Comparison of ENCODE assay signal across 20 cellular contexts in the genomic region with DNA sequence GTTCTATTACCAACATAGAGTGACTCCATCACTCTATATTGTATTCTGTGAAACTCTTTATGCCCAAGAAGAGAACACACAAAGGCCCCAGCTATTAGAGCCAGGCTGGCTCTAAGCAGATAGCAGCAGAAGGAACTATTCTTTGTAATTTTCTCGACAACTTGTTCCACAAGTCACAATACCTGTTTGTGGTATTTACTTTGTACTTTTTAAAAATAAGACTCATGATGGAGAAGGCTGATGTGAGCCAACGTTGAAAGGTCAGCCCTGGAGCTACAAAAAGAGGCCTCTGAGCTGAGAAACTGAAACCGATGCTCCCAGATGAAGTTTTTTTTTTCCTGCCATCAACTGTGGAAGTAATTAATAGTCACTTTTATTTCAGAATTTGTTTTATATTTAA.
DNase-seq lines count a peak whose midpoint lies in the region; ATAC-seq and TF ChIP-seq lines count a peak whose summit lies in the region.
"Had no signal": no experiment of that assay in that cellular context is flagged by ENCODE, and none has a peak within 500 bp of the region (broad histone marks: within the 10 kb centered on the region; RNA-seq: fewer than 3 reads in every experiment).

No MANE protein-coding gene starts in this region.

- H3K27ac Mint-ChIP-seq in osteocyte (ENCODE audit: unreplicated experiment) = peak overlapping the region; percentile 98
- H3K27ac Mint-ChIP-seq in stimulated activated naive B cell treated with anti-CD40 and anti-IgM and Interleukin-4, amounts not matched to agents 10 μg/mL and 1 μg/mL and 100 μg/mL, for 72 hours = no peak overlapping the region
- H3K27ac Mint-ChIP-seq: activated naive CD8-positive, alpha-beta T cell treated with anti-CD3 and anti-CD28 coated beads, Interleukin-2, amount 50 U/mL, for 24 hours; activated T-helper 2 cell treated with anti-CD3 and anti-CD28 coated beads, Interferon-gamma antibody, Interleukin-2, Interleukin-4, amounts not matched to agents 10 μg/mL and 5 μg/mL and 100 μg/mL, durations not matched to agents 14 hours and 24 hours and 36 hours; CD4-positive, CD25-positive, alpha-beta regulatory T cell had no signal

- CTCF ChIA-PET in PC-3 (lab: Charles Lee) (no interaction called here), HEK293T (lab: Yijun Ruan, JAX) (no interaction called here)

- peaks cover under 1% of the 10 kb centered on the region for H3K36me3 Mint-ChIP-seq in osteocyte (ENCODE audit: unreplicated experiment)
- peaks cover 6 to 18% of the 10 kb centered on the region in 2 donors for H3K36me3 Mint-ChIP-seq in stimulated activated naive B cell treated with anti-CD40 and anti-IgM and Interleukin-4, amounts not matched to agents 10 μg/mL and 1 μg/mL and 100 μg/mL, for 72 hours
- H3K36me3 Mint-ChIP-seq: CD4-positive, CD25-positive, alpha-beta regulatory T cell had no signal

- intact Hi-C loops in PC-3 (cut with micrococcal nuclease) = no loop called here

- H3K36me3 ChIP-seq in GM23248 (ENCODE audit: low read depth) (no peaks in the 10 kb centered on the region), PC-3 (ENCODE audit: low read depth, low read length) (no peaks in the 10 kb centered on the region)
- H3K36me3 ChIP-seq: heart left ventricle, upper lobe of left lung had no signal

- WGBS in GM23248 (ENCODE audit: low coverage in 1 of 2, low lambda C conversion rate in 2 of 2, missing lambda C conversion rate in 2 of 2), 2 experiments = 29 to 36% methylated on average over 3 of the region's 3 CpGs

- H3K4me1 ChIP-seq in GM23248 (ENCODE audit: insufficient read depth) (peaks cover 37% of the 10 kb centered on the region), PC-3 (ENCODE audit: insufficient read depth, low read length) (no peaks in the 10 kb centered on the region)

- H3K4me3 Mint-ChIP-seq in osteocyte (ENCODE audit: unreplicated experiment) = no peak overlapping the region
- no peak overlapping the region for H3K4me3 Mint-ChIP-seq in stimulated activated naive B cell treated with anti-CD40 and anti-IgM and Interleukin-4, amounts not matched to agents 10 μg/mL and 1 μg/mL and 100 μg/mL, for 72 hours
- H3K4me3 Mint-ChIP-seq: activated naive CD8-positive, alpha-beta T cell treated with anti-CD3 and anti-CD28 coated beads, Interleukin-2, amount 50 U/mL, for 24 hours; stimulated activated memory B cell treated with anti-CD40 and anti-IgM and Interleukin-4, amounts not matched to agents 10 μg/mL and 1 μg/mL and 100 μg/mL, for 72 hours had no signal

- H3F3A ChIP-seq in GM23248 (ENCODE audit: insufficient read depth) (peaks cover 15% of the 10 kb centered on the region; the same call in 1 of the 2 replicates), PC-3 (ENCODE audit: low read length, unreplicated experiment) (no peaks in the 10 kb centered on the region)

- ATAC-seq in PC-3 (no peak), esophagus mucosa (peak; percentile 36), HG03432 (IDR thresholded peaks at IDR 0.05; ENCODE audit: unreplicated experiment) (no peak)
- no peak for ATAC-seq in stimulated activated naive B cell treated with anti-CD40 and anti-IgM and Interleukin-4, amounts not matched to agents 10 μg/mL and 1 μg/mL and 100 μg/mL, for 72 hours (replicated peaks)
- ATAC-seq: activated naive CD8-positive, alpha-beta T cell treated with anti-CD3 and anti-CD28 coated beads, Interleukin-2, amount 50 U/mL, for 24 hours; heart left ventricle; stimulated activated memory B cell treated with anti-CD40 and anti-IgM and Interleukin-4, amounts not matched to agents 10 μg/mL and 1 μg/mL and 100 μg/mL, for 72 hours had no signal

- H3K27me3 Mint-ChIP-seq in osteocyte (ENCODE audit: unreplicated experiment) = no peaks in the 10 kb centered on the region
- H3K27me3 Mint-ChIP-seq in stimulated activated naive B cell treated with anti-CD40 and anti-IgM and Interleukin-4, amounts not matched to agents 10 μg/mL and 1 μg/mL and 100 μg/mL, for 72 hours = no peaks in the 10 kb centered on the region
- H3K27me3 Mint-ChIP-seq: activated naive CD8-positive, alpha-beta T cell treated with anti-CD3 and anti-CD28 coated beads, Interleukin-2, amount 50 U/mL, for 24 hours; CD4-positive, CD25-positive, alpha-beta regulatory T cell; stimulated activated memory B cell treated with anti-CD40 and anti-IgM and Interleukin-4, amounts not matched to agents 10 μg/mL and 1 μg/mL and 100 μg/mL, for 72 hours had no signal

- H3K27me3 ChIP-seq in GM23248 (replicated peaks; ENCODE audit: insufficient read depth) (no peaks in the 10 kb centered on the region), PC-3 (ENCODE audit: low read length) (no peaks in the 10 kb centered on the region)
- H3K27me3 ChIP-seq: heart left ventricle, upper lobe of left lung had no signal

- H2AFZ ChIP-seq in GM23248 (peak overlapping the region; percentile 70), PC-3 (ENCODE audit: low read length) (no peak overlapping the region)

- POLR2A ChIA-PET in PC-3 (lab: Charles Lee; ENCODE audit: unreplicated experiment) = no interaction called here
- POLR2A ChIA-PET in HEK293T (lab: Yijun Ruan, JAX) = interaction anchor here (1.0 kb wide), 1 partner anchor 28 kb away, joined by 3 read pairs; no protein-coding TSS in a partner anchor

- TF ChIP-seq CTCF in PC-3 (conservative IDR thresholded peaks at IDR 0.05; ENCODE audit: low read depth, low read length) = no peak
- no peak for TF ChIP-seq CTCF in osteocyte (IDR thresholded peaks at IDR 0.05)

- H3K9ac ChIP-seq in GM23248 = peak overlapping the region; percentile 48
- H3K9ac ChIP-seq in PC-3 (ENCODE audit: low read length) = no peak overlapping the region; the same call in 1 of the 2 replicates

- H3K4me3 ChIP-seq in GM23248 (peak overlapping the region; percentile 41), PC-3 (ENCODE audit: low read length) (no peak overlapping the region)
- H3K4me3 ChIP-seq: heart left ventricle, SK-N-MC, upper lobe of left lung had no signal

- H3K9me2 ChIP-seq in GM23248 (ENCODE audit: insufficient read depth) = no peaks in the 10 kb centered on the region
- H3K9me2 ChIP-seq in PC-3 (replicated peaks; ENCODE audit: low read length) = no peaks in the 10 kb centered on the region

- H3K9me3 ChIP-seq in GM23248 (ENCODE audit: low read depth) (no peaks in the 10 kb centered on the region), PC-3 (ENCODE audit: low read length) (no peaks in the 10 kb centered on the region)
- H3K9me3 ChIP-seq: upper lobe of left lung had no signal

- in situ Hi-C loops in GM23248 (cut with MboI) = no loop called here

- H4K20me1 ChIP-seq in GM23248 (ENCODE audit: insufficient read depth) (no peaks in the 10 kb centered on the region), PC-3 (ENCODE audit: low read length) (no peaks in the 10 kb centered on the region)

- H3K9me3 Mint-ChIP-seq in osteocyte (ENCODE audit: unreplicated experiment) = peaks cover 2% of the 10 kb centered on the region
- peaks cover 2 to 3% of the 10 kb centered on the region in 2 donors for H3K9me3 Mint-ChIP-seq in stimulated activated naive B cell treated with anti-CD40 and anti-IgM and Interleukin-4, amounts not matched to agents 10 μg/mL and 1 μg/mL and 100 μg/mL, for 72 hours

- H3K4me2 ChIP-seq in GM23248 (ENCODE audit: unreplicated experiment) (peak overlapping the region; percentile 65), PC-3 (ENCODE audit: low read length) (peak overlapping the region; percentile 16; the same call in 1 of the 2 replicates)

- H3K79me2 ChIP-seq in GM23248 (ENCODE audit: insufficient read depth) (peaks cover 29% of the 10 kb centered on the region), PC-3 (ENCODE audit: low read length) (no peaks in the 10 kb centered on the region)

- peaks cover 36% of the 10 kb centered on the region for H3K4me1 Mint-ChIP-seq in osteocyte (ENCODE audit: unreplicated experiment)
- peaks cover 30 to 39% of the 10 kb centered on the region in 2 donors for H3K4me1 Mint-ChIP-seq in stimulated activated naive B cell treated with anti-CD40 and anti-IgM and Interleukin-4, amounts not matched to agents 10 μg/mL and 1 μg/mL and 100 μg/mL, for 72 hours

- BruUV-seq in PC-3 (replicated peaks; lab: Mats Ljungman, UMichigan) = no TSS peak

- H3K27ac ChIP-seq in GM23248 (peak overlapping the region; percentile 39), PC-3 (ENCODE audit: low read length) (peak overlapping the region; percentile 66)
- H3K27ac ChIP-seq: SK-N-MC, upper lobe of left lung had no signal

- DNase-seq in GM23248 (peak; percentile 23), PC-3 (peak; percentile 19), osteocyte (ENCODE audit: extremely low spot score, unreplicated experiment) (no peak), HEK293T (ENCODE audit: extremely low spot score) (no peak), NCI-H524 treated with DMSO at 0.1 percent for 48 hours (lab: John Stamatoyannopoulos, UW) (no peak)
- DNase-seq in stimulated activated naive B cell treated with anti-CD40 and anti-IgM and Interleukin-4, amounts not matched to agents 10 μg/mL and 1 μg/mL and 100 μg/mL, for 72 hours = no peak
- DNase-seq: activated CD4-positive, alpha-beta T cell treated with anti-CD3 and anti-CD28 coated beads for 1 hour; activated naive CD8-positive, alpha-beta T cell treated with anti-CD3 and anti-CD28 coated beads, Interleukin-2, amount 50 U/mL, for 24 hours; CD4-positive, CD25-positive, alpha-beta regulatory T cell; effector CD4-positive, alpha-beta T cell; heart left ventricle; islet precursor cell; mesendoderm; NCI-H748 treated with DMSO at 0.1 percent for 48 hours; upper lobe of left lung had no signal

TF ChIP-seq in HEK293T, 16 proteins besides CTCF, POLR2A, EP300 and RAD21 (continues in another document):
- TF ChIP-seq FOXM1 (IDR thresholded peaks at IDR 0.05; ENCODE audit: borderline replicate concordance) = no peak
- TF ChIP-seq BHLHE40 (IDR thresholded peaks at IDR 0.05; ENCODE audit: borderline replicate concordance) = no peak
- TF ChIP-seq CTBP1 (IDR thresholded peaks at IDR 0.05; ENCODE audit: borderline replicate concordance) = no peak
- no peak for TF ChIP-seq TARDBP (IDR thresholded peaks at IDR 0.05)
- TF ChIP-seq FOXA1 (IDR thresholded peaks at IDR 0.05) = no peak
- TF ChIP-seq, protein P1, sequence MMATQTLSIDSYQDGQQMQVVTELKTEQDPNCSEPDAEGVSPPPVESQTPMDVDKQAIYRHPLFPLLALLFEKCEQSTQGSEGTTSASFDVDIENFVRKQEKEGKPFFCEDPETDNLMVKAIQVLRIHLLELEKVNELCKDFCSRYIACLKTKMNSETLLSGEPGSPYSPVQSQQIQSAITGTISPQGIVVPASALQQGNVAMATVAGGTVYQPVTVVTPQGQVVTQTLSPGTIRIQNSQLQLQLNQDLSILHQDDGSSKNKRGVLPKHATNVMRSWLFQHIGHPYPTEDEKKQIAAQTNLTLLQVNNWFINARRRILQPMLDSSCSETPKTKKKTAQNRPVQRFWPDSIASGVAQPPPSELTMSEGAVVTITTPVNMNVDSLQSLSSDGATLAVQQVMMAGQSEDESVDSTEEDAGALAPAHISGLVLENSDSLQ (IDR thresholded peaks at IDR 0.05) = no peak
- no peak for TF ChIP-seq NFRKB (IDR thresholded peaks at IDR 0.05)
- TF ChIP-seq L3MBTL2 (conservative IDR thresholded peaks at IDR 0.05) = no peak
- TF ChIP-seq ARNT (IDR thresholded peaks at IDR 0.05) = no peak
- no peak for TF ChIP-seq SP1 (IDR thresholded peaks at IDR 0.05)
- no peak for TF ChIP-seq FOXK2 (IDR thresholded peaks at IDR 0.05)
- no peak for TF ChIP-seq ELF4 (IDR thresholded peaks at IDR 0.05)
- no peak for TF ChIP-seq ZNF384 (IDR thresholded peaks at IDR 0.05)

Comparison
In these comparisons a context has a peak if more than half of its experiments do, and no peak if none do; other contexts are left out.
1. DNase-seq: peak in GM23248 (single experiment) and PC-3 (single experiment); none in osteocyte (single experiment), stimulated activated naive B cell treated with anti-CD40 and anti-IgM and Interleukin-4, amounts not matched to agents 10 μg/mL and 1 μg/mL and 100 μg/mL, for 72 hours (single experiment), HEK293T (single experiment) and NCI-H524 treated with DMSO at 0.1 percent for 48 hours (single experiment).